1 cellular context compared by ENCODE assay signal in genomic region chr22:20064140-20064480, GRCh38.
TF ChIP-seq lines count a peak whose summit lies in the region.

No MANE protein-coding gene starts in this region.

TF ChIP-seq in K562, 482 proteins besides CTCF, POLR2A, EP300 and RAD21:
- peak; percentile 42; the same call in 1 of the 2 replicates for TF ChIP-seq SPI1 (IDR thresholded peaks at IDR 0.05; ENCODE audit: borderline replicate concordance, low read depth, low read length)
- no peak for TF ChIP-seq RBM14 (IDR thresholded peaks at IDR 0.05; ENCODE audit: borderline replicate concordance, insufficient read depth, low read depth, low read length)
- 0 out of 2 replicates have a peak, but pooled peaks have one; percentile 5 for TF ChIP-seq POLR2G (IDR thresholded peaks at IDR 0.05; ENCODE audit: low read depth, low read length)
- TF ChIP-seq YY1 (IDR thresholded peaks at IDR 0.05; ENCODE audit: borderline replicate concordance in 1 of 3, control insufficient read depth in 1 of 3, extremely low read depth in 1 of 3, insufficient read depth in 3 of 3, insufficient read length in 1 of 3, insufficient replicate concordance in 2 of 3, low read depth in 1 of 3, low read length in 2 of 3), result peak in 1 of 3 experiments; percentile 6
